In genomic region chr7:11810043-11810625, GRCh38 we compare ENCODE assay signal across 16 cellular contexts. TPM values are rescaled to one million over a fixed set of nuclear protein-coding genes. Genes with fewer than 3 reads are reported as not detected.
DNase-seq lines count a peak whose midpoint lies in the region; ATAC-seq, FAIRE-seq and TF ChIP-seq lines count a peak whose summit lies in the region.
"Had no signal": no experiment of that assay in that cellular context is flagged by ENCODE, and none has a peak within 500 bp of the region (broad histone marks: within the 10 kb centered on the region; RNA-seq: fewer than 3 reads in every experiment).

No MANE protein-coding gene starts in this region.

- H2BK5ac ChIP-seq in H1 (ENCODE audit: low read depth, low read length) = no peak overlapping the region
- no peak overlapping the region for H2BK5ac ChIP-seq in mesendoderm (ENCODE audit: low read length)

- no peak for TF ChIP-seq EP300 in H1 (IDR thresholded peaks at IDR 0.05; ENCODE audit: borderline replicate concordance in 1 of 2, low read depth in 2 of 2, low read length in 2 of 2)

- no peak overlapping the region for H4K5ac ChIP-seq in H1 (ENCODE audit: insufficient read length, low read depth, low read length)
- H4K5ac ChIP-seq in mesendoderm (ENCODE audit: low read length) = no peak overlapping the region

- H3K18ac ChIP-seq in H1 (ENCODE audit: extremely low read depth, low read length) (no peak overlapping the region), mesendoderm (ENCODE audit: low read length) (no peak overlapping the region)

- H3K4me3 ChIP-seq in Panc1 (ENCODE audit: low read depth in 2 of 2, low read length in 2 of 2) = no peak overlapping the region
- no peak overlapping the region for H3K4me3 ChIP-seq in H1 (ENCODE audit: extremely low read depth in 1 of 4, insufficient read depth in 2 of 4, low read depth in 3 of 4, low read length in 4 of 4)
- H3K4me3 ChIP-seq in mesendoderm (ENCODE audit: low read length) = no peak overlapping the region

- H2BK120ac ChIP-seq in H1 (replicated peaks; ENCODE audit: low read depth, low read length) (no peak overlapping the region), mesendoderm (ENCODE audit: low read depth, low read length) (no peak overlapping the region)

- no peaks in the 10 kb centered on the region for H3K23me2 ChIP-seq in H1 (ENCODE audit: low read depth, low read length)

- H3K9me3 Mint-ChIP-seq in activated T-helper 1 cell treated with anti-CD3 and anti-CD28 coated beads, Interleukin-12 subunit alpha, Interleukin-12 subunit beta, Interleukin-2, Interleukin-4 antibody, amounts not matched to agents 30 ng/mL and 10 ng/mL and 1 ng/mL, durations not matched to agents 14 hours and 24 hours and 36 hours = no peaks in the 10 kb centered on the region
- H3K9me3 Mint-ChIP-seq: CD4-positive, alpha-beta T cell had no signal

- no peak overlapping the region for H3K4me3 Mint-ChIP-seq in activated T-helper 1 cell treated with anti-CD3 and anti-CD28 coated beads, Interleukin-12 subunit alpha, Interleukin-12 subunit beta, Interleukin-2, Interleukin-4 antibody, amounts not matched to agents 30 ng/mL and 10 ng/mL and 1 ng/mL, durations not matched to agents 14 hours and 24 hours and 36 hours
- H3K4me3 Mint-ChIP-seq: CD4-positive, alpha-beta T cell had no signal

- H4K8ac ChIP-seq in H1 (ENCODE audit: extremely low read depth, insufficient read depth, low read length) = no peak overlapping the region
- H4K8ac ChIP-seq in mesendoderm (ENCODE audit: low read depth, low read length) = no peak overlapping the region

- H3K27ac ChIP-seq in Panc1 (ENCODE audit: low read length) (peak overlapping the region; percentile 41; the same call in 1 of the 2 replicates), H1 (ENCODE audit: low read depth, low read length) (no peak overlapping the region), mesendoderm (ENCODE audit: low read depth, low read length) (no peak overlapping the region)
- H3K27ac ChIP-seq: C4-2B had no signal

- H3K27me3 Mint-ChIP-seq in activated T-helper 1 cell treated with anti-CD3 and anti-CD28 coated beads, Interleukin-12 subunit alpha, Interleukin-12 subunit beta, Interleukin-2, Interleukin-4 antibody, amounts not matched to agents 30 ng/mL and 10 ng/mL and 1 ng/mL, durations not matched to agents 14 hours and 24 hours and 36 hours (ENCODE audit: insufficient read depth) = no peaks in the 10 kb centered on the region
- H3K27me3 Mint-ChIP-seq: CD4-positive, alpha-beta T cell had no signal

- H2BK20ac ChIP-seq in H1 (ENCODE audit: low read length) = no peak overlapping the region

- TF ChIP-seq POLR2A in H1 (IDR thresholded peaks at IDR 0.05; ENCODE audit: control extremely low read depth in 1 of 2, low read depth in 2 of 2, low read length in 2 of 2) = no peak

- TF ChIP-seq CTCF in Panc1 (IDR thresholded peaks at IDR 0.05) (no peak), H1 (IDR thresholded peaks at IDR 0.05; ENCODE audit: control extremely low read depth in 1 of 3, insufficient read depth in 1 of 3, low read depth in 1 of 3, low read length in 3 of 3) (no peak)

- DNase-seq in Panc1 (ENCODE audit: low read depth, low spot score) (no peak), H1 (ENCODE audit: low read depth in 1 of 2, low spot score in 2 of 2) (no peak), mesendoderm (peak; percentile 70), NCI-H2227 (lab: John Stamatoyannopoulos, UW; ENCODE audit: unreplicated experiment) (no peak)
- DNase-seq in activated T-helper 1 cell treated with anti-CD3 and anti-CD28 coated beads, Interleukin-12 subunit alpha, Interleukin-12 subunit beta, Interleukin-2, Interleukin-4 antibody, amounts not matched to agents 30 ng/mL and 10 ng/mL and 1 ng/mL, durations not matched to agents 14 hours and 24 hours and 36 hours (ENCODE audit: low spot score) = no peak
- DNase-seq in effector CD8-positive, alpha-beta T cell (lab: John Stamatoyannopoulos, UW) = no peak
- DNase-seq: AML-193; CD4-positive, alpha-beta T cell; DMS153; DMS79; GDM1; HCEC 1CT had no signal

- H3K9me3 ChIP-seq in Panc1 (ENCODE audit: control insufficient read depth, insufficient read depth, low read depth, low read length) = no peaks in the 10 kb centered on the region
- H3K9me3 ChIP-seq in H1 (ENCODE audit: insufficient read depth in 2 of 2, low read depth in 1 of 2, low read length in 1 of 2) = no peaks in the 10 kb centered on the region

- H3K27ac Mint-ChIP-seq in activated T-helper 1 cell treated with anti-CD3 and anti-CD28 coated beads, Interleukin-12 subunit alpha, Interleukin-12 subunit beta, Interleukin-2, Interleukin-4 antibody, amounts not matched to agents 30 ng/mL and 10 ng/mL and 1 ng/mL, durations not matched to agents 14 hours and 24 hours and 36 hours = no peak overlapping the region
- H3K27ac Mint-ChIP-seq: CD4-positive, alpha-beta T cell had no signal

- no peaks in the 10 kb centered on the region for H3K36me3 Mint-ChIP-seq in activated T-helper 1 cell treated with anti-CD3 and anti-CD28 coated beads, Interleukin-12 subunit alpha, Interleukin-12 subunit beta, Interleukin-2, Interleukin-4 antibody, amounts not matched to agents 30 ng/mL and 10 ng/mL and 1 ng/mL, durations not matched to agents 14 hours and 24 hours and 36 hours (ENCODE audit: low read depth)

- peaks cover 12% of the 10 kb centered on the region; the same call in 1 of the 2 replicates for H3K4me1 ChIP-seq in Panc1 (ENCODE audit: control insufficient read depth, insufficient read depth, low read length)
- peaks cover 0 to 3% (median 0%) of the 10 kb centered on the region in 4 experiments; a peak in 1 of 7 replicates for H3K4me1 ChIP-seq in H1 (replicated peaks in 1 of 4; ENCODE audit: control insufficient read depth in 3 of 4, insufficient read depth in 4 of 4, low read length in 3 of 4)
- no peaks in the 10 kb centered on the region for H3K4me1 ChIP-seq in mesendoderm (ENCODE audit: control insufficient read depth, low read depth, low read length)

- FAIRE-seq in H1 (lab: Jason Lieb, UNC) = peak; percentile 65
- FAIRE-seq: A204.1 had no signal

- H3K36me3 ChIP-seq in Panc1 (ENCODE audit: control insufficient read depth, insufficient read depth, low read length) (no peaks in the 10 kb centered on the region), H1 (ENCODE audit: control insufficient read depth in 2 of 4, insufficient read depth in 4 of 4, low read length in 3 of 4) (no peaks in the 10 kb centered on the region), mesendoderm (ENCODE audit: control insufficient read depth, insufficient read depth, low read length) (no peaks in the 10 kb centered on the region)

- H3K79me2 ChIP-seq in H1 (ENCODE audit: control insufficient read depth in 1 of 2, insufficient read depth in 2 of 2, low read length in 2 of 2) = no peaks in the 10 kb centered on the region
- no peaks in the 10 kb centered on the region for H3K79me2 ChIP-seq in mesendoderm (ENCODE audit: control insufficient read depth, insufficient read depth, low read length)

- POLR2A ChIA-PET in Panc1 (lab: Charles Lee) = no interaction called here
- POLR2A ChIA-PET in H1 (lab: Charles Lee; ENCODE audit: partially characterized antibody) = no interaction called here

- TF ChIP-seq RAD21 in H1 (IDR thresholded peaks at IDR 0.05 in 1 of 2, conservative IDR thresholded peaks at IDR 0.05 in 1 of 2; ENCODE audit: low read depth in 2 of 2, low read length in 2 of 2) = no peak

- no peaks in the 10 kb centered on the region for H3K79me1 ChIP-seq in H1 (ENCODE audit: low read depth, low read length)
- no peaks in the 10 kb centered on the region for H3K79me1 ChIP-seq in mesendoderm (ENCODE audit: low read length)

- H3K4ac ChIP-seq in H1 (replicated peaks; ENCODE audit: insufficient read length, low read depth, low read length) (no peak overlapping the region), mesendoderm (ENCODE audit: low read depth, low read length) (no peak overlapping the region)

- H3K9ac ChIP-seq in H1 (replicated peaks in 1 of 4; ENCODE audit: extremely low read depth in 1 of 4, low read depth in 3 of 4, low read length in 3 of 4) = no peak overlapping the region
- H3K9ac ChIP-seq in mesendoderm (ENCODE audit: low read length) = no peak overlapping the region

- H3K56ac ChIP-seq in H1 (replicated peaks; ENCODE audit: insufficient read length, low read depth, low read length) (no peak overlapping the region), mesendoderm (ENCODE audit: low read length) (no peak overlapping the region)

- CTCF ChIA-PET in Panc1 (lab: Charles Lee) = no interaction called here
- CTCF ChIA-PET in H1 (lab: Charles Lee; ENCODE audit: partially characterized antibody) = interaction anchor here (0.7 to 1.3 kb wide), 4 partner anchors 9 to 61 kb away, joined by 3 to 6 read pairs (median 4); no protein-coding TSS in a partner anchor

- no peak overlapping the region for H2BK15ac ChIP-seq in H1 (ENCODE audit: low read length)
- H2BK15ac ChIP-seq in mesendoderm (replicated peaks; ENCODE audit: low read depth) = no peak overlapping the region

- H2AFZ ChIP-seq in H1 (ENCODE audit: low read length) = no peak overlapping the region

- H3K27me3 ChIP-seq in Panc1 (ENCODE audit: control insufficient read depth, insufficient read depth, low read length) = no peaks in the 10 kb centered on the region
- H3K27me3 ChIP-seq in H1 (replicated peaks in 1 of 4; ENCODE audit: control insufficient read depth in 3 of 4, extremely low read depth in 1 of 4, insufficient read depth in 3 of 4, low read length in 3 of 4) = no peaks in the 10 kb centered on the region
- H3K27me3 ChIP-seq in mesendoderm (ENCODE audit: insufficient read depth, low read length, poor library complexity) = no peaks in the 10 kb centered on the region

- ATAC-seq in Panc1 (no peak), GM19328 (IDR thresholded peaks at IDR 0.05; ENCODE audit: unreplicated experiment) (no peak)

- in situ Hi-C loops in Panc1 (cut with HindIII; ENCODE audit: low pct_unique_long_range_greater_than_20kb, low sequenced_read_pairs) = no loop called here

- no peaks in the 10 kb centered on the region for H3K4me1 Mint-ChIP-seq in activated T-helper 1 cell treated with anti-CD3 and anti-CD28 coated beads, Interleukin-12 subunit alpha, Interleukin-12 subunit beta, Interleukin-2, Interleukin-4 antibody, amounts not matched to agents 30 ng/mL and 10 ng/mL and 1 ng/mL, durations not matched to agents 14 hours and 24 hours and 36 hours (ENCODE audit: low read depth)

- H3K4me2 ChIP-seq in H1 (ENCODE audit: insufficient read depth in 1 of 2, low read depth in 2 of 2, low read length in 2 of 2) (no peak overlapping the region), mesendoderm (ENCODE audit: low read length) (no peak overlapping the region)

- no TSS peak for BruUV-seq in Panc1 (replicated peaks; lab: Mats Ljungman, UMichigan)

- no peak overlapping the region for H4K91ac ChIP-seq in H1 (replicated peaks; ENCODE audit: insufficient read length, low read length)

- WGBS in H1 (ENCODE audit: extremely low coverage in 1 of 2, insufficient coverage in 1 of 2, insufficient read length in 1 of 2, insufficient replicate concordance in 2 of 2, low coverage in 1 of 2, low lambda C conversion rate in 2 of 2, missing lambda C conversion rate in 1 of 2), 2 experiments = 79% methylated on average over 4 of the region's 4 CpGs; no CpG with 5 or more reads in 1 of the 2 experiments
- WGBS in mesendoderm (ENCODE audit: extremely low coverage, insufficient coverage, low lambda C conversion rate) = no CpG with 5 or more reads among the region's 4 CpGs

- H2BK12ac ChIP-seq in H1 (ENCODE audit: low read depth, low read length) = no peak overlapping the region; the same call in 1 of the 2 replicates

- H3K14ac ChIP-seq in H1 (ENCODE audit: insufficient read length) = no peak overlapping the region

- no peak overlapping the region for H3K23ac ChIP-seq in H1 (ENCODE audit: insufficient read length)
- no peak overlapping the region for H3K23ac ChIP-seq in mesendoderm (ENCODE audit: low read length)

- H4K20me1 ChIP-seq in H1 (replicated peaks in 1 of 2; ENCODE audit: control insufficient read depth in 1 of 2, insufficient read depth in 2 of 2, low read length in 2 of 2) = no peaks in the 10 kb centered on the region

- H2AK5ac ChIP-seq in H1 (ENCODE audit: low read depth, low read length) (no peak overlapping the region), mesendoderm (ENCODE audit: low read length) (no peak overlapping the region)

- intact Hi-C loops in Panc1 (cut with micrococcal nuclease; ENCODE audit: unreplicated experiment) = no loop called here
- intact Hi-C loops in activated T-helper 1 cell treated with anti-CD3 and anti-CD28 coated beads, Interleukin-12 subunit alpha, Interleukin-12 subunit beta, Interleukin-2, Interleukin-4 antibody, amounts not matched to agents 30 ng/mL and 10 ng/mL and 1 ng/mL, durations not matched to agents 14 hours and 24 hours and 36 hours (cut with micrococcal nuclease) = no loop called here

RNA-seq across cellular contexts. Expression of gene THSD7A, which starts 21.9 kb away (rescaled TPM):
- 38.6 TPM for total RNA-seq in Panc1 (2021; ENCODE audit: unreplicated experiment)
- polyA plus RNA-seq in Panc1 (2012; ENCODE audit: insufficient read length) = 22.8 TPM
- total RNA-seq in H1 (2021; fragmentation: NEBNext Ultra II Directional; extraction: Animal tissue kit (Norgen Biotek cat#: 25700)) = 1.2 and 1.6 TPM in 2 replicates
- 0.30 and 0.44 TPM in 2 replicates for polyA plus RNA-seq in H1 (2011; rRNA removed)
- 0.44 TPM for polyA plus RNA-seq in H1 (2011; cell fraction: cytosol; rRNA removed)
- 0.97 TPM for polyA plus RNA-seq in H1 (2011; cell fraction: nucleus; rRNA removed)
- polyA plus RNA-seq in H1 (2012, experiment 1 of 2) = 0.54 to 1.1 TPM (median 0.71 TPM) in 4 replicates
- 0.04 TPM for polyA plus RNA-seq in H1 (2012, experiment 2 of 2)
- 0.39 TPM for polyA plus RNA-seq in H1 (2013, experiment 1 of 2)
- 0.37 TPM for polyA plus RNA-seq in H1 (2013, experiment 2 of 2)
- polyA minus RNA-seq in H1 (2011; rRNA and poly(A)+ RNA removed) = 2.6 and 3.3 TPM in 2 replicates
- polyA minus RNA-seq in H1 (2011; cell fraction: cytosol; rRNA and poly(A)+ RNA removed) = 1.5 TPM
- 5.9 TPM for polyA minus RNA-seq in H1 (2011; cell fraction: nucleus; rRNA and poly(A)+ RNA removed)
- polyA plus RNA-seq in mesendoderm (2013, experiment 1 of 2) = 0.72 TPM
- polyA plus RNA-seq in mesendoderm (2013, experiment 2 of 2) = 0.73 TPM
- not detected in 2 replicates for total RNA-seq in activated T-helper 1 cell treated with anti-CD3 and anti-CD28 coated beads, Interleukin-12 subunit alpha, Interleukin-12 subunit beta, Interleukin-2, Interleukin-4 antibody, amounts not matched to agents 30 ng/mL and 10 ng/mL and 1 ng/mL, durations not matched to agents 14 hours and 24 hours and 36 hours
- total RNA-seq: CD4-positive, alpha-beta T cell; HT-29 had no signal

Comparison
In these comparisons a context has a peak if more than half of its experiments do, and no peak if none do; other contexts are left out.
1. RNA of gene THSD7A, which starts 21.9 kb away (total RNA-seq): 38.6 TPM in Panc1 (single experiment); 1.2 to 1.6 TPM in H1 and not detected in activated T-helper 1 cell treated with anti-CD3 and anti-CD28 coated beads, Interleukin-12 subunit alpha, Interleukin-12 subunit beta, Interleukin-2, Interleukin-4 antibody, amounts not matched to agents 30 ng/mL and 10 ng/mL and 1 ng/mL, durations not matched to agents 14 hours and 24 hours and 36 hours; every median in the first group is over 10 times any median in the second.